In the genomic region with DNA sequence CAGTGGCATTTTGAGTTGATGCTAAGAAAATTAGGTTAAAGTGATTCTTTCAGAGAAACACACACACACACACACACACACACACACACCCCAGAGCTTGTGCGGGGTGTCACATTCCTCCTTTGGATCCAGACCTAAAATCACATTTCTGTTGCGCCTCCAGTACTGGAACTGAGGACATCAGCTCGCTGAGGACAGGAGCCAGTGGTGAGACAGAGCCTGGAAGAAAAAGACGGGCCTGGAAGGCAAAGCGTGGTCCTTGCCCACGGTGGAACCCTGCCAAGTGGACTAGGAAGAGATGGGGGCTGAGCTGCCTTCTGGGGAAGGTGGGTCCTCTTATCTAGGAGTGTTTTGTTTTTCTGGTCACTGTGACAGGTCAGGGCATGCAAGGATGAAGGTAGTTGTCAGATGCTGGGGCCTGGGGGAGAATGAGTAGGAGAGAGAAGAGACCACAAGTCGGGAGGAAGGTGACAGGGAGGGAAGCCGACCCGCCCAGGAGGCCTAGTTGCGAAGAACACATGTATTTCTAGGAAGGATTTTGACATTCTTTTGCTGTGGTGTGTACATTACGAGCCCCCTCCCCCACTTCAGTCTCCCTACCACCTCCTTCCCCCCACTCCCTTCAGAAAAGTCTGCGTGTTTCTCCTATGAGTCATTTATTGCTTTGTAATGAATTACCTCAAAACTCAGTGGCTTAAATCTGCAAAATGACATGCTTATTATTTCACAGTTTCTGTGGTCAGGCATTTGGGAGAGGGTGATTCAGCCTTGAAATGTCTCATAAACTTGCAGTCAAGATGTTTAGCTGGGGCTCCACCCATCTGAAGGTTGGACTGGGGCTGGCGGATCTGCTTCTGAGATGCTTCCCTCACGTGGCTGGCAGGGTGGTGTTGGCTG, we compare ENCODE assay signal across 1 cellular context.
TF ChIP-seq lines count a peak whose summit lies in the region.

No MANE protein-coding gene starts in this region.

TF ChIP-seq in HepG2, 621 proteins besides CTCF, POLR2A, EP300 and RAD21:
- TF ChIP-seq HDAC2 (CRISPR knock-in tag; IDR thresholded peaks at IDR 0.05) (no peak), ZNF282 (IDR thresholded peaks at IDR 0.05; ENCODE audit: partially characterized antibody) (no peak), NCOA2 (CRISPR knock-in tag; IDR thresholded peaks at IDR 0.05) (no peak), RELA (CRISPR knock-in tag; IDR thresholded peaks at IDR 0.05) (no peak), IRX3 (CRISPR knock-in tag; IDR thresholded peaks at IDR 0.05; ENCODE audit: borderline replicate concordance, low read depth) (no peak), ZNF24 (IDR thresholded peaks at IDR 0.05) (no peak), ZNF256 (CRISPR knock-in tag; conservative IDR thresholded peaks at IDR 0.05) (no peak), ERF (CRISPR knock-in tag; IDR thresholded peaks at IDR 0.05) (no peak), ZNF7 (CRISPR knock-in tag; IDR thresholded peaks at IDR 0.05) (no peak), SRF (IDR thresholded peaks at IDR 0.05; ENCODE audit: low read depth, low read length) (no peak), GABPA (IDR thresholded peaks at IDR 0.05; ENCODE audit: low read depth, low read length) (no peak), GABPA (CRISPR knock-in tag; IDR thresholded peaks at IDR 0.05; ENCODE audit: low read depth) (no peak), MIER3 (CRISPR knock-in tag; IDR thresholded peaks at IDR 0.05; ENCODE audit: borderline replicate concordance) (no peak), ZIK1 (CRISPR knock-in tag; IDR thresholded peaks at IDR 0.05; ENCODE audit: borderline replicate concordance, low read depth) (no peak)
- TF ChIP-seq, protein P1, sequence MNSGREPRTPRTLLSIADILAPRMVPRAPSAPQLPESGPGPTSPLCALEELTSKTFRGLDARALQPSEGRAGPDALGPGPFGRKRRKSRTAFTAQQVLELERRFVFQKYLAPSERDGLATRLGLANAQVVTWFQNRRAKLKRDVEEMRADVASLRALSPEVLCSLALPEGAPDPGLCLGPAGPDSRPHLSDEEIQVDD (CRISPR knock-in tag; IDR thresholded peaks at IDR 0.05; ENCODE audit: borderline replicate concordance), result no peak
- TF ChIP-seq, protein P2, sequence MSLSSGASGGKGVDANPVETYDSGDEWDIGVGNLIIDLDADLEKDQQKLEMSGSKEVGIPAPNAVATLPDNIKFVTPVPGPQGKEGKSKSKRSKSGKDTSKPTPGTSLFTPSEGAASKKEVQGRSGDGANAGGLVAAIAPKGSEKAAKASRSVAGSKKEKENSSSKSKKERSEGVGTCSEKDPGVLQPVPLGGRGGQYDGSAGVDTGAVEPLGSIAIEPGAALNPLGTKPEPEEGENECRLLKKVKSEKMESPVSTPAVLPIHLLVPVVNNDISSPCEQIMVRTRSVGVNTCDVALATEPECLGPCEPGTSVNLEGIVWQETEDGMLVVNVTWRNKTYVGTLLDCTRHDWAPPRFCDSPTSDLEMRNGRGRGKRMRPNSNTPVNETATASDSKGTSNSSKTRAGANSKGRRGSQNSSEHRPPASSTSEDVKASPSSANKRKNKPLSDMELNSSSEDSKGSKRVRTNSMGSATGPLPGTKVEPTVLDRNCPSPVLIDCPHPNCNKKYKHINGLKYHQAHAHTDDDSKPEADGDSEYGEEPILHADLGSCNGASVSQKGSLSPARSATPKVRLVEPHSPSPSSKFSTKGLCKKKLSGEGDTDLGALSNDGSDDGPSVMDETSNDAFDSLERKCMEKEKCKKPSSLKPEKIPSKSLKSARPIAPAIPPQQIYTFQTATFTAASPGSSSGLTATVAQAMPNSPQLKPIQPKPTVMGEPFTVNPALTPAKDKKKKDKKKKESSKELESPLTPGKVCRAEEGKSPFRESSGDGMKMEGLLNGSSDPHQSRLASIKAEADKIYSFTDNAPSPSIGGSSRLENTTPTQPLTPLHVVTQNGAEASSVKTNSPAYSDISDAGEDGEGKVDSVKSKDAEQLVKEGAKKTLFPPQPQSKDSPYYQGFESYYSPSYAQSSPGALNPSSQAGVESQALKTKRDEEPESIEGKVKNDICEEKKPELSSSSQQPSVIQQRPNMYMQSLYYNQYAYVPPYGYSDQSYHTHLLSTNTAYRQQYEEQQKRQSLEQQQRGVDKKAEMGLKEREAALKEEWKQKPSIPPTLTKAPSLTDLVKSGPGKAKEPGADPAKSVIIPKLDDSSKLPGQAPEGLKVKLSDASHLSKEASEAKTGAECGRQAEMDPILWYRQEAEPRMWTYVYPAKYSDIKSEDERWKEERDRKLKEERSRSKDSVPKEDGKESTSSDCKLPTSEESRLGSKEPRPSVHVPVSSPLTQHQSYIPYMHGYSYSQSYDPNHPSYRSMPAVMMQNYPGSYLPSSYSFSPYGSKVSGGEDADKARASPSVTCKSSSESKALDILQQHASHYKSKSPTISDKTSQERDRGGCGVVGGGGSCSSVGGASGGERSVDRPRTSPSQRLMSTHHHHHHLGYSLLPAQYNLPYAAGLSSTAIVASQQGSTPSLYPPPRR (CRISPR knock-in tag; IDR thresholded peaks at IDR 0.05; ENCODE audit: borderline replicate concordance), result no peak
- TF ChIP-seq, protein P3, sequence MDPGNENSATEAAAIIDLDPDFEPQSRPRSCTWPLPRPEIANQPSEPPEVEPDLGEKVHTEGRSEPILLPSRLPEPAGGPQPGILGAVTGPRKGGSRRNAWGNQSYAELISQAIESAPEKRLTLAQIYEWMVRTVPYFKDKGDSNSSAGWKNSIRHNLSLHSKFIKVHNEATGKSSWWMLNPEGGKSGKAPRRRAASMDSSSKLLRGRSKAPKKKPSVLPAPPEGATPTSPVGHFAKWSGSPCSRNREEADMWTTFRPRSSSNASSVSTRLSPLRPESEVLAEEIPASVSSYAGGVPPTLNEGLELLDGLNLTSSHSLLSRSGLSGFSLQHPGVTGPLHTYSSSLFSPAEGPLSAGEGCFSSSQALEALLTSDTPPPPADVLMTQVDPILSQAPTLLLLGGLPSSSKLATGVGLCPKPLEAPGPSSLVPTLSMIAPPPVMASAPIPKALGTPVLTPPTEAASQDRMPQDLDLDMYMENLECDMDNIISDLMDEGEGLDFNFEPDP (CRISPR knock-in tag; conservative IDR thresholded peaks at IDR 0.05), result no peak
- TF ChIP-seq, protein P4, sequence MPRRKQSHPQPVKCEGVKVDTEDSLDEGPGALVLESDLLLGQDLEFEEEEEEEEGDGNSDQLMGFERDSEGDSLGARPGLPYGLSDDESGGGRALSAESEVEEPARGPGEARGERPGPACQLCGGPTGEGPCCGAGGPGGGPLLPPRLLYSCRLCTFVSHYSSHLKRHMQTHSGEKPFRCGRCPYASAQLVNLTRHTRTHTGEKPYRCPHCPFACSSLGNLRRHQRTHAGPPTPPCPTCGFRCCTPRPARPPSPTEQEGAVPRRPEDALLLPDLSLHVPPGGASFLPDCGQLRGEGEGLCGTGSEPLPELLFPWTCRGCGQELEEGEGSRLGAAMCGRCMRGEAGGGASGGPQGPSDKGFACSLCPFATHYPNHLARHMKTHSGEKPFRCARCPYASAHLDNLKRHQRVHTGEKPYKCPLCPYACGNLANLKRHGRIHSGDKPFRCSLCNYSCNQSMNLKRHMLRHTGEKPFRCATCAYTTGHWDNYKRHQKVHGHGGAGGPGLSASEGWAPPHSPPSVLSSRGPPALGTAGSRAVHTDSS (CRISPR knock-in tag; conservative IDR thresholded peaks at IDR 0.05), result no peak
- TF ChIP-seq, protein P5, sequence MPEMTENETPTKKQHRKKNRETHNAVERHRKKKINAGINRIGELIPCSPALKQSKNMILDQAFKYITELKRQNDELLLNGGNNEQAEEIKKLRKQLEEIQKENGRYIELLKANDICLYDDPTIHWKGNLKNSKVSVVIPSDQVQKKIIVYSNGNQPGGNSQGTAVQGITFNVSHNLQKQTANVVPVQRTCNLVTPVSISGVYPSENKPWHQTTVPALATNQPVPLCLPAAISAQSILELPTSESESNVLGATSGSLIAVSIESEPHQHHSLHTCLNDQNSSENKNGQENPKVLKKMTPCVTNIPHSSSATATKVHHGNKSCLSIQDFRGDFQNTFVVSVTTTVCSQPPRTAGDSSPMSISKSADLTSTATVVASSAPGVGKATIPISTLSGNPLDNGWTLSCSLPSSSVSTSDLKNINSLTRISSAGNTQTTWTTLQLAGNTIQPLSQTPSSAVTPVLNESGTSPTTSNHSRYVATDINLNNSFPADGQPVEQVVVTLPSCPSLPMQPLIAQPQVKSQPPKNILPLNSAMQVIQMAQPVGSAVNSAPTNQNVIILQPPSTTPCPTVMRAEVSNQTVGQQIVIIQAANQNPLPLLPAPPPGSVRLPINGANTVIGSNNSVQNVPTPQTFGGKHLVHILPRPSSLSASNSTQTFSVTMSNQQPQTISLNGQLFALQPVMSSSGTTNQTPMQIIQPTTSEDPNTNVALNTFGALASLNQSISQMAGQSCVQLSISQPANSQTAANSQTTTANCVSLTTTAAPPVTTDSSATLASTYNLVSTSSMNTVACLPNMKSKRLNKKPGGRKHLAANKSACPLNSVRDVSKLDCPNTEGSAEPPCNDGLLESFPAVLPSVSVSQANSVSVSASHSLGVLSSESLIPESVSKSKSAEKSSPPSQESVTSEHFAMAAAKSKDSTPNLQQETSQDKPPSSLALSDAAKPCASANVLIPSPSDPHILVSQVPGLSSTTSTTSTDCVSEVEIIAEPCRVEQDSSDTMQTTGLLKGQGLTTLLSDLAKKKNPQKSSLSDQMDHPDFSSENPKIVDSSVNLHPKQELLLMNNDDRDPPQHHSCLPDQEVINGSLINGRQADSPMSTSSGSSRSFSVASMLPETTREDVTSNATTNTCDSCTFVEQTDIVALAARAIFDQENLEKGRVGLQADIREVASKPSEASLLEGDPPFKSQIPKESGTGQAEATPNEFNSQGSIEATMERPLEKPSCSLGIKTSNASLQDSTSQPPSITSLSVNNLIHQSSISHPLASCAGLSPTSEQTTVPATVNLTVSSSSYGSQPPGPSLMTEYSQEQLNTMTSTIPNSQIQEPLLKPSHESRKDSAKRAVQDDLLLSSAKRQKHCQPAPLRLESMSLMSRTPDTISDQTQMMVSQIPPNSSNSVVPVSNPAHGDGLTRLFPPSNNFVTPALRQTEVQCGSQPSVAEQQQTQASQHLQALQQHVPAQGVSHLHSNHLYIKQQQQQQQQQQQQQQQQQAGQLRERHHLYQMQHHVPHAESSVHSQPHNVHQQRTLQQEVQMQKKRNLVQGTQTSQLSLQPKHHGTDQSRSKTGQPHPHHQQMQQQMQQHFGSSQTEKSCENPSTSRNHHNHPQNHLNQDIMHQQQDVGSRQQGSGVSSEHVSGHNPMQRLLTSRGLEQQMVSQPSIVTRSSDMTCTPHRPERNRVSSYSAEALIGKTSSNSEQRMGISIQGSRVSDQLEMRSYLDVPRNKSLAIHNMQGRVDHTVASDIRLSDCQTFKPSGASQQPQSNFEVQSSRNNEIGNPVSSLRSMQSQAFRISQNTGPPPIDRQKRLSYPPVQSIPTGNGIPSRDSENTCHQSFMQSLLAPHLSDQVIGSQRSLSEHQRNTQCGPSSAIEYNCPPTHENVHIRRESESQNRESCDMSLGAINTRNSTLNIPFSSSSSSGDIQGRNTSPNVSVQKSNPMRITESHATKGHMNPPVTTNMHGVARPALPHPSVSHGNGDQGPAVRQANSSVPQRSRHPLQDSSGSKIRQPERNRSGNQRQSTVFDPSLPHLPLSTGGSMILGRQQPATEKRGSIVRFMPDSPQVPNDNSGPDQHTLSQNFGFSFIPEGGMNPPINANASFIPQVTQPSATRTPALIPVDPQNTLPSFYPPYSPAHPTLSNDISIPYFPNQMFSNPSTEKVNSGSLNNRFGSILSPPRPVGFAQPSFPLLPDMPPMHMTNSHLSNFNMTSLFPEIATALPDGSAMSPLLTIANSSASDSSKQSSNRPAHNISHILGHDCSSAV (CRISPR knock-in tag; IDR thresholded peaks at IDR 0.05; ENCODE audit: borderline replicate concordance), result no peak
- TF ChIP-seq, protein P6, sequence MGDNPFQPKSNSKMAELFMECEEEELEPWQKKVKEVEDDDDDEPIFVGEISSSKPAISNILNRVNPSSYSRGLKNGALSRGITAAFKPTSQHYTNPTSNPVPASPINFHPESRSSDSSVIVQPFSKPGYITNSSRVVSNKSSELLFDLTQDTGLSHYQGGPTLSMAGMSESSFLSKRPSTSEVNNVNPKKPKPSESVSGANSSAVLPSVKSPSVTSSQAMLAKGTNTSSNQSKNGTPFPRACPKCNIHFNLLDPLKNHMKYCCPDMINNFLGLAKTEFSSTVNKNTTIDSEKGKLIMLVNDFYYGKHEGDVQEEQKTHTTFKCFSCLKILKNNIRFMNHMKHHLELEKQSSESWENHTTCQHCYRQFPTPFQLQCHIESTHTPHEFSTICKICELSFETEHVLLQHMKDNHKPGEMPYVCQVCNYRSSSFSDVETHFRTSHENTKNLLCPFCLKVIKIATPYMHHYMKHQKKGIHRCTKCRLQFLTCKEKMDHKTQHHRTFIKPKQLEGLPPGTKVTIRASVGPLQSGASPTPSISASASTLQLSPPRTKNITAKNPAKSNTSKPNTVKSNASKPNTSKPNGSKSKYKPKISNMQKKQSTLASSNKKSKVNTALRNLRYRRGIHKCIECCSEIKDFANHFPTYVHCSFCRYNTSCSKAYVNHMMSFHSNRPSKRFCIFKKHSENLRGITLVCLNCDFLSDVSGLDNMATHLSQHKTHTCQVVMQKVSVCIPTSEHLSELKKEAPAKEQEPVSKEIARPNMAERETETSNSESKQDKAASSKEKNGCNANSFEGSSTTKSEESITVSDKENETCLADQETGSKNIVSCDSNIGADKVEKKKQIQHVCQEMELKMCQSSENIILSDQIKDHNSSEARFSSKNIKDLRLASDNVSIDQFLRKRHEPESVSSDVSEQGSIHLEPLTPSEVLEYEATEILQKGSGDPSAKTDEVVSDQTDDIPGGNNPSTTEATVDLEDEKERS (CRISPR knock-in tag; IDR thresholded peaks at IDR 0.05), result no peak
- TF ChIP-seq, protein P7, sequence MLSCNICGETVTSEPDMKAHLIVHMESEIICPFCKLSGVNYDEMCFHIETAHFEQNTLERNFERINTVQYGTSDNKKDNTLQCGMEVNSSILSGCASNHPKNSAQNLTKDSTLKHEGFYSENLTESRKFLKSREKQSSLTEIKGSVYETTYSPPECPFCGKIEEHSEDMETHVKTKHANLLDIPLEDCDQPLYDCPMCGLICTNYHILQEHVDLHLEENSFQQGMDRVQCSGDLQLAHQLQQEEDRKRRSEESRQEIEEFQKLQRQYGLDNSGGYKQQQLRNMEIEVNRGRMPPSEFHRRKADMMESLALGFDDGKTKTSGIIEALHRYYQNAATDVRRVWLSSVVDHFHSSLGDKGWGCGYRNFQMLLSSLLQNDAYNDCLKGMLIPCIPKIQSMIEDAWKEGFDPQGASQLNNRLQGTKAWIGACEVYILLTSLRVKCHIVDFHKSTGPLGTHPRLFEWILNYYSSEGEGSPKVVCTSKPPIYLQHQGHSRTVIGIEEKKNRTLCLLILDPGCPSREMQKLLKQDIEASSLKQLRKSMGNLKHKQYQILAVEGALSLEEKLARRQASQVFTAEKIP (CRISPR knock-in tag; IDR thresholded peaks at IDR 0.05; ENCODE audit: borderline replicate concordance), result no peak
